13 cellular contexts compared by ENCODE assay signal in genomic region chr16:49811630-49812334, GRCh38. TPM values are rescaled to one million over a fixed set of nuclear protein-coding genes. Genes with fewer than 3 reads are reported as not detected.
DNase-seq lines count a peak whose midpoint lies in the region; ATAC-seq and TF ChIP-seq lines count a peak whose summit lies in the region.
"Had no signal": no experiment of that assay in that cellular context is flagged by ENCODE, and none has a peak within 500 bp of the region (broad histone marks: within the 10 kb centered on the region; RNA-seq: fewer than 3 reads in every experiment).

No MANE protein-coding gene starts in this region.

- H3K36me3 ChIP-seq in mesenchymal stem cell (ENCODE audit: control insufficient read depth in 1 of 2, insufficient read depth in 2 of 2, low read depth in 1 of 2, low read length in 2 of 2): peaks cover 0 to 2% of the 10 kb centered on the region in 2 experiments

- H2BK120ac ChIP-seq in mesenchymal stem cell (ENCODE audit: low read depth, low read length): no peak overlapping the region

- H3K27ac ChIP-seq in mesenchymal stem cell (ENCODE audit: low read length, poor library complexity, severe bottlenecking): peak overlapping the region; percentile 43

- H2AK5ac ChIP-seq in mesenchymal stem cell (ENCODE audit: low read length, severe bottlenecking): no peak overlapping the region

- peaks cover 19% of the 10 kb centered on the region for H3K4me1 ChIP-seq in mesenchymal stem cell (ENCODE audit: control insufficient read depth, insufficient read depth, low read depth, low read length)

- H3K4me3 Mint-ChIP-seq in stimulated activated naive B cell treated with anti-CD40 and anti-IgM and Interleukin-4, amounts not matched to agents 10 μg/mL and 1 μg/mL and 100 μg/mL, for 72 hours: no peak overlapping the region
- H3K4me3 Mint-ChIP-seq: central memory CD8-positive, alpha-beta T cell; naive B cell had no signal

- no peak overlapping the region for H3K9ac ChIP-seq in mesenchymal stem cell (ENCODE audit: low read length)

- peaks cover 7% of the 10 kb centered on the region for H3K79me1 ChIP-seq in mesenchymal stem cell (replicated peaks; ENCODE audit: low read length, poor library complexity, severe bottlenecking)

- DNase-seq in Right ventricle myocardium superior: no peak
- no peak for DNase-seq in cardiac septum (ENCODE audit: low spot score)
- DNase-seq in choroid plexus epithelial cell (ENCODE audit: low read depth): peak; percentile 34
- DNase-seq in mesenchymal stem cell: peak; percentile 29
- DNase-seq in stimulated activated naive B cell treated with anti-CD40 and anti-IgM and Interleukin-4, amounts not matched to agents 10 μg/mL and 1 μg/mL and 100 μg/mL, for 72 hours: no peak
- no peak for DNase-seq in GM13977 (ENCODE audit: low spot score)
- no peak for DNase-seq in DMS153 (lab: John Stamatoyannopoulos, UW)
- DNase-seq: activated CD4-positive, alpha-beta T cell treated with anti-CD3 and anti-CD28 coated beads, Interleukin-2, amount 50 U/mL, for 1 hour; naive B cell; PC-3 had no signal

- H3K23ac ChIP-seq in mesenchymal stem cell (ENCODE audit: low read length in 2 of 2): no peak overlapping the region

- intact Hi-C loops in Right ventricle myocardium superior (cut with DNase I) (no loop called here), cardiac septum (cut with DNase I) (no loop called here)

- H4K91ac ChIP-seq in mesenchymal stem cell (ENCODE audit: low read length): peak overlapping the region; percentile 73

- peaks cover 0 to 13% of the 10 kb centered on the region in 2 experiments for H3K27me3 ChIP-seq in mesenchymal stem cell (ENCODE audit: control insufficient read depth in 1 of 2, insufficient read depth in 1 of 2, low read length in 2 of 2)

- no peak overlapping the region for H3K4me2 ChIP-seq in mesenchymal stem cell (ENCODE audit: low read length, poor library complexity, severe bottlenecking)

- H3K9me3 Mint-ChIP-seq in stimulated activated naive B cell treated with anti-CD40 and anti-IgM and Interleukin-4, amounts not matched to agents 10 μg/mL and 1 μg/mL and 100 μg/mL, for 72 hours: no peaks in the 10 kb centered on the region
- H3K9me3 Mint-ChIP-seq: central memory CD8-positive, alpha-beta T cell; naive B cell had no signal

- peak overlapping the region in 1 of 2 experiments; percentile 68 for H3K14ac ChIP-seq in mesenchymal stem cell (ENCODE audit: low read length in 2 of 2)

- TF ChIP-seq CTCF in choroid plexus epithelial cell (conservative IDR thresholded peaks at IDR 0.05; ENCODE audit: low read depth, low read length): no peak
- no peak for TF ChIP-seq CTCF in GM13977 (IDR thresholded peaks at IDR 0.05; ENCODE audit: extremely low read depth, insufficient read depth, missing control alignments)

- H3K18ac ChIP-seq in mesenchymal stem cell (ENCODE audit: low read depth in 1 of 2, low read length in 2 of 2): peak overlapping the region; percentile 83 to 88

- no peak overlapping the region for H2BK5ac ChIP-seq in mesenchymal stem cell (ENCODE audit: low read depth, low read length, poor library complexity, severe bottlenecking)

- H3K9me3 ChIP-seq in mesenchymal stem cell (ENCODE audit: control insufficient read depth, low read length): no peaks in the 10 kb centered on the region

- H2BK12ac ChIP-seq in mesenchymal stem cell (ENCODE audit: low read length in 2 of 2): peak overlapping the region; percentile 11 to 74

- peak overlapping the region; percentile 14 for H2AFZ ChIP-seq in mesenchymal stem cell (ENCODE audit: low read depth, low read length)

- H2BK15ac ChIP-seq in mesenchymal stem cell (ENCODE audit: low read depth, poor library complexity, severe bottlenecking): peak overlapping the region; percentile 2

- ATAC-seq in Right ventricle myocardium superior (ENCODE audit: poor library complexity): peak; percentile 61
- ATAC-seq in stimulated activated naive B cell treated with anti-CD40 and anti-IgM and Interleukin-4, amounts not matched to agents 10 μg/mL and 1 μg/mL and 100 μg/mL, for 72 hours (replicated peaks): no peak
- no peak for ATAC-seq in GM19035 (IDR thresholded peaks at IDR 0.05; ENCODE audit: unreplicated experiment)
- ATAC-seq: PC-3 had no signal

- H3K4me1 Mint-ChIP-seq in stimulated activated naive B cell treated with anti-CD40 and anti-IgM and Interleukin-4, amounts not matched to agents 10 μg/mL and 1 μg/mL and 100 μg/mL, for 72 hours: peaks cover 0 to 3% of the 10 kb centered on the region in 2 donors
- H3K4me1 Mint-ChIP-seq: central memory CD8-positive, alpha-beta T cell had no signal

- H3K4me3 ChIP-seq in choroid plexus epithelial cell (ENCODE audit: low read depth, low read length) (no peak overlapping the region), mesenchymal stem cell (ENCODE audit: insufficient read depth in 1 of 2, low read depth in 1 of 2, low read length in 2 of 2) (no peak overlapping the region)

- 40% methylated on average over 13 of the region's 13 CpGs for WGBS in mesenchymal stem cell

- H3K36me3 Mint-ChIP-seq in stimulated activated naive B cell treated with anti-CD40 and anti-IgM and Interleukin-4, amounts not matched to agents 10 μg/mL and 1 μg/mL and 100 μg/mL, for 72 hours: no peaks in the 10 kb centered on the region
- H3K36me3 Mint-ChIP-seq: naive B cell had no signal

- H3K27ac Mint-ChIP-seq in stimulated activated naive B cell treated with anti-CD40 and anti-IgM and Interleukin-4, amounts not matched to agents 10 μg/mL and 1 μg/mL and 100 μg/mL, for 72 hours: peak overlapping the region; percentile 47

- peak overlapping the region; percentile 70 for H4K8ac ChIP-seq in mesenchymal stem cell (ENCODE audit: low read length)

- H3K4ac ChIP-seq in mesenchymal stem cell (ENCODE audit: low read depth in 1 of 2, low read length in 2 of 2): peak overlapping the region in 1 of 2 experiments; percentile 44

- H3K27me3 Mint-ChIP-seq in stimulated activated naive B cell treated with anti-CD40 and anti-IgM and Interleukin-4, amounts not matched to agents 10 μg/mL and 1 μg/mL and 100 μg/mL, for 72 hours: no peaks in the 10 kb centered on the region
- H3K27me3 Mint-ChIP-seq: naive B cell had no signal

- in situ Hi-C loops in GM13977 (cut with MboI; ENCODE audit: low pct_unique_long_range_greater_than_20kb, low sequenced_read_pairs, unreplicated experiment): no loop called here

RNA-seq across cellular contexts. Expression of gene ZNF423, which starts 44.1 kb away (rescaled TPM):
- total RNA-seq in Right ventricle myocardium superior: 8.4 TPM
- 8.6 TPM for total RNA-seq in cardiac septum
- polyA plus RNA-seq in mesenchymal stem cell (2013, experiment 1 of 2): 1.4 TPM
- 1.6 TPM for polyA plus RNA-seq in mesenchymal stem cell (2013, experiment 2 of 2)
- total RNA-seq: A172, PC-3 had no signal

Comparison
In these comparisons a context has a peak if more than half of its experiments do, and no peak if none do; other contexts are left out.
1. DNase-seq: peak in choroid plexus epithelial cell (single experiment) and mesenchymal stem cell (single experiment); none in Right ventricle myocardium superior (single experiment), cardiac septum (single experiment), stimulated activated naive B cell treated with anti-CD40 and anti-IgM and Interleukin-4, amounts not matched to agents 10 μg/mL and 1 μg/mL and 100 μg/mL, for 72 hours (single experiment), GM13977 (single experiment) and DMS153 (single experiment).